ENCODE assay signal across 9 cellular contexts in the genomic region with DNA sequence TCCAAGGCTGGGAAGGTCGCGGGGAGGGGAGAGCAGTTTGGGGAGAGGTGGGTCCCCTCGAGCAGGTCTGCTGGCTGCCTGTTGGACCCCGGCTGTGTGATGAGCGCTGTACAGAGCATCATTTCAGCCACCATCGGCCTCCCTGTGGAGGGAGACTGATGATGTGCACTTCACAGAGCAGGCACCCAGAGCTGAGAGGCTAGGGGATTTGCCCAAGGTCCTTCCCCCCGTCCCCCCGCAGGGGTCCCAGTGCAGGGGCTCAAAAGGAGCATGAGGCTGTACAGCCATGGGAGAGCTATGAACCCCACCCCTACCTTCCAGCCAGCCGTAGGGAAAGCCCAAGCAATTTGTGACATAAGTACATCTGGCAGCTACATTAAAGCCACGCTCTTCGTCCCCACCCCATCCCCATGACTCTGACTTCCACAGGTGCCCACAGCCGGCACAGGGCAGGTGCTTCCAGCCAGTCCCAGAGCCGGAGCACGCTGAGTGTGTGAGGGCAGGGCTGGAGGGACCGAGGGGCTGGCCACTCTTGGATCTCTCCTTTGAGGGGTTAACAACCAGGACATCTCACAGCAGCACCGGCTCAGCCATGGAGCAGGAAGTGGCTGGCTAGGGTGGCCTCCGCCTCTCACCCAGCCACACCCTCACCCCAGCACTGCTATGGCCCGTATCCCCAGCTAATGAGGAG. TPM values are rescaled to one million over a fixed set of nuclear protein-coding genes. Genes with fewer than 3 reads are reported as not detected.
DNase-seq lines count a peak whose midpoint lies in the region; ATAC-seq and TF ChIP-seq lines count a peak whose summit lies in the region.
"Had no signal": no experiment of that assay in that cellular context is flagged by ENCODE, and none has a peak within 500 bp of the region (broad histone marks: within the 10 kb centered on the region; RNA-seq: fewer than 3 reads in every experiment).

No MANE protein-coding gene starts in this region.

- H3K27me3 ChIP-seq in hepatocyte: peaks cover 61% of the 10 kb centered on the region
- H3K27me3 ChIP-seq: adrenal gland had no signal

- peaks cover 27% of the 10 kb centered on the region for H3K4me1 Mint-ChIP-seq in WTC11

- no peaks in the 10 kb centered on the region for H3K9me3 Mint-ChIP-seq in WTC11

- H4K20me1 ChIP-seq in hepatocyte (ENCODE audit: insufficient read depth, poor library complexity, severe bottlenecking): no peaks in the 10 kb centered on the region

- peak; percentile 25 to 37 for DNase-seq in activated CD4-positive, alpha-beta T cell treated with anti-CD3 and anti-CD28 coated beads, Interleukin-2, amount 50 U/mL, for 48 hours
- DNase-seq in activated CD4-positive, alpha-beta T cell treated with anti-CD3 and anti-CD28 coated beads, Interleukin-2, amount 50 U/mL, for 4 hours: no peak
- DNase-seq in WTC11 (ENCODE audit: low spot score) (no peak), hepatocyte (ENCODE audit: low spot score) (no peak), GM19240 (ENCODE audit: insufficient read length, low spot score) (no peak), amniotic stem cell (lab: John Stamatoyannopoulos, UW) (no peak)

- no peak overlapping the region for H3K4me3 ChIP-seq in hepatocyte

- no peak overlapping the region for H3K27ac Mint-ChIP-seq in WTC11

- no peaks in the 10 kb centered on the region for H3K9me2 ChIP-seq in hepatocyte (replicated peaks; ENCODE audit: insufficient read depth)

- ATAC-seq in WTC11: no peak
- ATAC-seq in GM19023 (IDR thresholded peaks at IDR 0.05; ENCODE audit: unreplicated experiment): no peak

- H3K36me3 ChIP-seq in hepatocyte (replicated peaks; ENCODE audit: insufficient read depth, low read depth): no peaks in the 10 kb centered on the region
- H3K36me3 ChIP-seq: adrenal gland had no signal

- peak overlapping the region; percentile 71 for H3K4me3 Mint-ChIP-seq in WTC11

- no peak for TF ChIP-seq CTCF in WTC11 (IDR thresholded peaks at IDR 0.05)
- no peak for TF ChIP-seq CTCF in hepatocyte (IDR thresholded peaks at IDR 0.05; ENCODE audit: poor library complexity)

- POLR2A ChIA-PET in WTC11 (lab: Charles Lee): interaction anchor here (0.6 kb wide), 2 partner anchors 41 to 70 kb away, joined by 3 read pairs; no protein-coding TSS in a partner anchor

- H3K27ac ChIP-seq in hepatocyte (no peak overlapping the region), temporal lobe (ENCODE audit: low read depth, low read length) (peak overlapping the region; percentile 72)

- H3K79me2 ChIP-seq in hepatocyte: no peaks in the 10 kb centered on the region

- no peak overlapping the region for H2AFZ ChIP-seq in hepatocyte

- WGBS in hepatocyte (ENCODE audit: low lambda C conversion rate, missing lambda C conversion rate): 72% methylated on average over 17 of the region's 18 CpGs

- peak overlapping the region; percentile 99 for H3K4me2 ChIP-seq in hepatocyte

- H3K36me3 Mint-ChIP-seq in WTC11: no peaks in the 10 kb centered on the region; the same call in 1 of the 2 replicates

- H3K4me1 ChIP-seq in hepatocyte (ENCODE audit: insufficient read depth): peaks cover 4% of the 10 kb centered on the region

- no peaks in the 10 kb centered on the region for H3K9me3 ChIP-seq in hepatocyte (ENCODE audit: low read depth)
- H3K9me3 ChIP-seq: adrenal gland had no signal

- peaks cover 35% of the 10 kb centered on the region for H3K27me3 Mint-ChIP-seq in WTC11 (ENCODE audit: low read depth)

- CTCF ChIA-PET in WTC11 (lab: Charles Lee): interaction anchor here (0.6 to 1.6 kb wide), 6 partner anchors 10 to 221 kb away, joined by 3 to 14 read pairs (median 4); partner anchors contain the start of gene PLPP7

TF ChIP-seq in WTC11, 78 proteins besides CTCF, POLR2A, EP300 and RAD21:
- TF ChIP-seq OVOL2 (CRISPR knock-in tag; IDR thresholded peaks at IDR 0.05; ENCODE audit: borderline replicate concordance) (no peak), MYBL2 (CRISPR knock-in tag; IDR thresholded peaks at IDR 0.05) (no peak), FOXJ3 (CRISPR knock-in tag; IDR thresholded peaks at IDR 0.05; ENCODE audit: borderline replicate concordance) (no peak), E2F5 (CRISPR knock-in tag; IDR thresholded peaks at IDR 0.05) (no peak)
- TF ChIP-seq, protein P1, sequence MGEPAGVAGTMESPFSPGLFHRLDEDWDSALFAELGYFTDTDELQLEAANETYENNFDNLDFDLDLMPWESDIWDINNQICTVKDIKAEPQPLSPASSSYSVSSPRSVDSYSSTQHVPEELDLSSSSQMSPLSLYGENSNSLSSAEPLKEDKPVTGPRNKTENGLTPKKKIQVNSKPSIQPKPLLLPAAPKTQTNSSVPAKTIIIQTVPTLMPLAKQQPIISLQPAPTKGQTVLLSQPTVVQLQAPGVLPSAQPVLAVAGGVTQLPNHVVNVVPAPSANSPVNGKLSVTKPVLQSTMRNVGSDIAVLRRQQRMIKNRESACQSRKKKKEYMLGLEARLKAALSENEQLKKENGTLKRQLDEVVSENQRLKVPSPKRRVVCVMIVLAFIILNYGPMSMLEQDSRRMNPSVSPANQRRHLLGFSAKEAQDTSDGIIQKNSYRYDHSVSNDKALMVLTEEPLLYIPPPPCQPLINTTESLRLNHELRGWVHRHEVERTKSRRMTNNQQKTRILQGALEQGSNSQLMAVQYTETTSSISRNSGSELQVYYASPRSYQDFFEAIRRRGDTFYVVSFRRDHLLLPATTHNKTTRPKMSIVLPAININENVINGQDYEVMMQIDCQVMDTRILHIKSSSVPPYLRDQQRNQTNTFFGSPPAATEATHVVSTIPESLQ (CRISPR knock-in tag; IDR thresholded peaks at IDR 0.05): no peak
- TF ChIP-seq, protein P2, sequence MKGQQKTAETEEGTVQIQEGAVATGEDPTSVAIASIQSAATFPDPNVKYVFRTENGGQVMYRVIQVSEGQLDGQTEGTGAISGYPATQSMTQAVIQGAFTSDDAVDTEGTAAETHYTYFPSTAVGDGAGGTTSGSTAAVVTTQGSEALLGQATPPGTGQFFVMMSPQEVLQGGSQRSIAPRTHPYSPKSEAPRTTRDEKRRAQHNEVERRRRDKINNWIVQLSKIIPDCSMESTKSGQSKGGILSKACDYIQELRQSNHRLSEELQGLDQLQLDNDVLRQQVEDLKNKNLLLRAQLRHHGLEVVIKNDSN (CRISPR knock-in tag; IDR thresholded peaks at IDR 0.05): no peak
- TF ChIP-seq, protein P3, sequence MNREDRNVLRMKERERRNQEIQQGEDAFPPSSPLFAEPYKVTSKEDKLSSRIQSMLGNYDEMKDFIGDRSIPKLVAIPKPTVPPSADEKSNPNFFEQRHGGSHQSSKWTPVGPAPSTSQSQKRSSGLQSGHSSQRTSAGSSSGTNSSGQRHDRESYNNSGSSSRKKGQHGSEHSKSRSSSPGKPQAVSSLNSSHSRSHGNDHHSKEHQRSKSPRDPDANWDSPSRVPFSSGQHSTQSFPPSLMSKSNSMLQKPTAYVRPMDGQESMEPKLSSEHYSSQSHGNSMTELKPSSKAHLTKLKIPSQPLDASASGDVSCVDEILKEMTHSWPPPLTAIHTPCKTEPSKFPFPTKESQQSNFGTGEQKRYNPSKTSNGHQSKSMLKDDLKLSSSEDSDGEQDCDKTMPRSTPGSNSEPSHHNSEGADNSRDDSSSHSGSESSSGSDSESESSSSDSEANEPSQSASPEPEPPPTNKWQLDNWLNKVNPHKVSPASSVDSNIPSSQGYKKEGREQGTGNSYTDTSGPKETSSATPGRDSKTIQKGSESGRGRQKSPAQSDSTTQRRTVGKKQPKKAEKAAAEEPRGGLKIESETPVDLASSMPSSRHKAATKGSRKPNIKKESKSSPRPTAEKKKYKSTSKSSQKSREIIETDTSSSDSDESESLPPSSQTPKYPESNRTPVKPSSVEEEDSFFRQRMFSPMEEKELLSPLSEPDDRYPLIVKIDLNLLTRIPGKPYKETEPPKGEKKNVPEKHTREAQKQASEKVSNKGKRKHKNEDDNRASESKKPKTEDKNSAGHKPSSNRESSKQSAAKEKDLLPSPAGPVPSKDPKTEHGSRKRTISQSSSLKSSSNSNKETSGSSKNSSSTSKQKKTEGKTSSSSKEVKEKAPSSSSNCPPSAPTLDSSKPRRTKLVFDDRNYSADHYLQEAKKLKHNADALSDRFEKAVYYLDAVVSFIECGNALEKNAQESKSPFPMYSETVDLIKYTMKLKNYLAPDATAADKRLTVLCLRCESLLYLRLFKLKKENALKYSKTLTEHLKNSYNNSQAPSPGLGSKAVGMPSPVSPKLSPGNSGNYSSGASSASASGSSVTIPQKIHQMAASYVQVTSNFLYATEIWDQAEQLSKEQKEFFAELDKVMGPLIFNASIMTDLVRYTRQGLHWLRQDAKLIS (CRISPR knock-in tag; IDR thresholded peaks at IDR 0.05; ENCODE audit: borderline replicate concordance): no peak

RNA-seq across cellular contexts. Expression of gene FAM78A, which starts 2.3 kb away (rescaled TPM):
- total RNA-seq in WTC11 (2021) (3.0 to 3.5 TPM (median 3.4 TPM) in 3 replicates), hepatocyte (0.27 and 0.52 TPM in 2 replicates), temporal lobe (1.2 TPM)
- 0.61 TPM in 1 of 2 replicates, not detected in the other for polyA plus RNA-seq in hepatocyte

RNA-seq across cellular contexts. Expression of gene PLPP7, which starts 11.0 kb away (rescaled TPM):
- total RNA-seq in WTC11 (2021): 4.2 to 4.9 TPM (median 4.7 TPM) in 3 replicates
- total RNA-seq in hepatocyte: 0.20 TPM in 1 of 2 replicates, not detected in the other
- 0.46 and 0.92 TPM in 2 replicates for polyA plus RNA-seq in hepatocyte
- total RNA-seq in temporal lobe: 5.2 TPM

Comparison
In these comparisons a context has a peak if more than half of its experiments do, and no peak if none do; other contexts are left out.
1. DNase-seq: peak in activated CD4-positive, alpha-beta T cell treated with anti-CD3 and anti-CD28 coated beads, Interleukin-2, amount 50 U/mL, for 48 hours (2 of 2); none in activated CD4-positive, alpha-beta T cell treated with anti-CD3 and anti-CD28 coated beads, Interleukin-2, amount 50 U/mL, for 4 hours (0 of 2), WTC11 (single experiment), hepatocyte (single experiment), GM19240 (single experiment) and amniotic stem cell (single experiment).